24 cellular contexts compared by ENCODE assay signal in the genomic region with DNA sequence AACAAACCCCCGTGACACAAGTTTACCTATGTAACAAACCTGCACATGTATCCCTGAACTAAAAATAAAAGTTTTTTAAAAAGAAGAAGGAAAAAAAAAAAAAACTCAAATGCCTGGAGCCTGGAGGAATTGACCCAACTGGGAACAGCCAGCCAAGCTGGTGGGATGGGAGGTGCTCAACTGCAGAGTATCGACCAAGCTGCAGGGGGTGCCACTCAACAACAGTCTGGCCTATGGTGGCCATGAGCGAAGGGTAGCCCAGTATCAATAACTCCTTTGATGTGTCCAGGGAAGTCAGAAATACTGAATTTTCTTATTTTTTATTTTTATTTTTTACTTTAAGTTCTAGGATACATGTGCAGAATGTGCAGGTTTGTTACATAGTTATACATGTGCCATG.
DNase-seq lines count a peak whose midpoint lies in the region; TF ChIP-seq lines count a peak whose summit lies in the region.
"Had no signal": no experiment of that assay in that cellular context is flagged by ENCODE, and none has a peak within 500 bp of the region (broad histone marks: within the 10 kb centered on the region; RNA-seq: fewer than 3 reads in every experiment).

No MANE protein-coding gene starts in this region.

- H3K9me3 Mint-ChIP-seq in endodermal cell: peaks cover 5% of the 10 kb centered on the region
- peaks cover 2% of the 10 kb centered on the region for H3K9me3 Mint-ChIP-seq in activated naive CD4-positive, alpha-beta T cell treated with anti-CD3 and anti-CD28 coated beads for 36 hours

- H4K8ac ChIP-seq in mesendoderm (ENCODE audit: low read depth, low read length): no peak overlapping the region

- intact Hi-C loops in OCI-LY7 (cut with micrococcal nuclease; ENCODE audit: unreplicated experiment): no loop called here
- intact Hi-C loops in activated naive CD4-positive, alpha-beta T cell treated with anti-CD3 and anti-CD28 coated beads for 36 hours (cut with micrococcal nuclease): no loop called here

- H3K27ac ChIP-seq in OCI-LY7 (ENCODE audit: low read depth, low read length, poor library complexity, severe bottlenecking): no peak overlapping the region
- no peak overlapping the region for H3K27ac ChIP-seq in endodermal cell (ENCODE audit: low read depth, low read length)
- H3K27ac ChIP-seq in mesendoderm (ENCODE audit: low read depth, low read length): no peak overlapping the region
- H3K27ac ChIP-seq: BLaER1, SK-N-MC had no signal

- H3K9ac ChIP-seq in endodermal cell (ENCODE audit: extremely low read depth, low read length, poor library complexity, severe bottlenecking): no peak overlapping the region
- H3K9ac ChIP-seq in mesendoderm (ENCODE audit: low read length): no peak overlapping the region
- H3K9ac ChIP-seq: BLaER1 had no signal

- no TSS peak for BruUV-seq in OCI-LY7 (replicated peaks; lab: Mats Ljungman, UMichigan)

- H2BK120ac ChIP-seq in mesendoderm (ENCODE audit: low read depth, low read length): no peak overlapping the region

- no peaks in the 10 kb centered on the region for H3K9me3 ChIP-seq in OCI-LY7 (ENCODE audit: low read length)
- H3K9me3 ChIP-seq in endodermal cell (ENCODE audit: control insufficient read depth, low read length): peaks cover 6% of the 10 kb centered on the region
- H3K9me3 ChIP-seq: BLaER1 had no signal

- no peak overlapping the region for H3K56ac ChIP-seq in mesendoderm (ENCODE audit: low read length)

- H3K4me1 Mint-ChIP-seq in endodermal cell: no peaks in the 10 kb centered on the region
- H3K4me1 Mint-ChIP-seq in activated naive CD4-positive, alpha-beta T cell treated with anti-CD3 and anti-CD28 coated beads for 36 hours (ENCODE audit: low read depth): no peaks in the 10 kb centered on the region

- no peaks in the 10 kb centered on the region for H3K79me1 ChIP-seq in mesendoderm (ENCODE audit: low read length)

- no peak overlapping the region for H3K27ac Mint-ChIP-seq in endodermal cell
- no peak overlapping the region for H3K27ac Mint-ChIP-seq in activated naive CD4-positive, alpha-beta T cell treated with anti-CD3 and anti-CD28 coated beads for 36 hours
- H3K27ac Mint-ChIP-seq: CD4-positive, alpha-beta T cell had no signal

- 84 to 100% methylated on average over 1 to 3 of the region's 3 CpGs for WGBS in endodermal cell (ENCODE audit: insufficient coverage in 1 of 2, insufficient read length in 1 of 2), 2 experiments
- WGBS in mesendoderm (ENCODE audit: extremely low coverage, insufficient coverage, low lambda C conversion rate): no CpG with 5 or more reads among the region's 3 CpGs

- peaks cover 1% of the 10 kb centered on the region for H3K27me3 Mint-ChIP-seq in endodermal cell (ENCODE audit: insufficient read depth)
- no peaks in the 10 kb centered on the region for H3K27me3 Mint-ChIP-seq in activated naive CD4-positive, alpha-beta T cell treated with anti-CD3 and anti-CD28 coated beads for 36 hours (ENCODE audit: low read depth)
- H3K27me3 Mint-ChIP-seq: CD4-positive, alpha-beta T cell had no signal

- no peaks in the 10 kb centered on the region for H3K79me2 ChIP-seq in OCI-LY7 (ENCODE audit: insufficient read depth, low read depth, low read length)
- no peaks in the 10 kb centered on the region for H3K79me2 ChIP-seq in mesendoderm (ENCODE audit: control insufficient read depth, insufficient read depth, low read length)

- DNase-seq in DMS 273 (lab: John Stamatoyannopoulos, UW; ENCODE audit: unreplicated experiment): peak; percentile 6
- no peak for DNase-seq in DMS 273 treated with DMSO at 0.1 percent for 48 hours (lab: John Stamatoyannopoulos, UW)
- no peak for DNase-seq in OCI-LY7 (ENCODE audit: low spot score)
- DNase-seq in endodermal cell: peak; percentile 70
- peak; percentile 27 for DNase-seq in mesendoderm
- DNase-seq in effector CD4-positive, alpha-beta T cell: no peak
- DNase-seq in Kasumi-1 (lab: John Stamatoyannopoulos, UW): no peak
- DNase-seq in activated naive CD4-positive, alpha-beta T cell treated with anti-CD3 and anti-CD28 coated beads for 36 hours: no peak
- DNase-seq: 8988T; CD4-positive, alpha-beta T cell; DMS79; EL; GDM1; MV-4-11; NCI-H1105 treated with DMSO at 0.1 percent for 48 hours; NCI-H146; NCI-H2029; NCI-H446 treated with DMSO at 0.1 percent for 48 hours; NCI-H526; SHP77 treated with DMSO at 0.1 percent for 48 hours had no signal

- H3K36me3 Mint-ChIP-seq in endodermal cell (ENCODE audit: low read depth): no peaks in the 10 kb centered on the region
- H3K36me3 Mint-ChIP-seq in activated naive CD4-positive, alpha-beta T cell treated with anti-CD3 and anti-CD28 coated beads for 36 hours (ENCODE audit: low read depth): no peaks in the 10 kb centered on the region

- no peak overlapping the region for H3K23ac ChIP-seq in mesendoderm (ENCODE audit: low read length)

- H3K4me2 ChIP-seq in OCI-LY7 (ENCODE audit: low read length) (no peak overlapping the region), mesendoderm (ENCODE audit: low read length) (no peak overlapping the region)
- H3K4me2 ChIP-seq: BLaER1 had no signal

- TF ChIP-seq CTCF in OCI-LY7 (conservative IDR thresholded peaks at IDR 0.05; ENCODE audit: low read length) (peak; percentile 37; the same call in 1 of the 2 replicates), endodermal cell (conservative IDR thresholded peaks at IDR 0.05) (peak; percentile 63)

- no peaks in the 10 kb centered on the region for H4K20me1 ChIP-seq in OCI-LY7 (ENCODE audit: insufficient read depth, low read length)
- H4K20me1 ChIP-seq: BLaER1 had no signal

- no peak overlapping the region for H2AK5ac ChIP-seq in mesendoderm (ENCODE audit: low read length)

- H3K4me1 ChIP-seq in OCI-LY7 (ENCODE audit: insufficient read depth, low read length, poor library complexity, severe bottlenecking) (peaks cover 9% of the 10 kb centered on the region), endodermal cell (ENCODE audit: control insufficient read depth, insufficient read depth, low read length) (no peaks in the 10 kb centered on the region), mesendoderm (ENCODE audit: control insufficient read depth, low read depth, low read length) (no peaks in the 10 kb centered on the region)
- H3K4me1 ChIP-seq: BLaER1 had no signal

- no peaks in the 10 kb centered on the region for H3K9me2 ChIP-seq in OCI-LY7 (ENCODE audit: insufficient read depth, low read length)

- no peaks in the 10 kb centered on the region for H3K36me3 ChIP-seq in OCI-LY7 (ENCODE audit: insufficient read depth, low read length)
- H3K36me3 ChIP-seq in endodermal cell (ENCODE audit: control insufficient read depth, insufficient read depth, low read length): no peaks in the 10 kb centered on the region
- H3K36me3 ChIP-seq in mesendoderm (ENCODE audit: control insufficient read depth, insufficient read depth, low read length): no peaks in the 10 kb centered on the region
- H3K36me3 ChIP-seq: BLaER1 had no signal

- CTCF ChIA-PET in OCI-LY7 (lab: Charles Lee; ENCODE audit: unreplicated experiment): no interaction called here
- CTCF ChIA-PET in activated naive CD4-positive, alpha-beta T cell treated with anti-CD3 and anti-CD28 coated beads for 36 hours (lab: Charles Lee): no interaction called here

- H4K5ac ChIP-seq in mesendoderm (ENCODE audit: low read length): no peak overlapping the region

- no peak overlapping the region for H3K4ac ChIP-seq in mesendoderm (ENCODE audit: low read depth, low read length)

- no peak overlapping the region for H2AFZ ChIP-seq in OCI-LY7 (ENCODE audit: low read length)

- no peak overlapping the region for H3K18ac ChIP-seq in mesendoderm (ENCODE audit: low read length)

- H3K27me3 ChIP-seq in endodermal cell (ENCODE audit: control insufficient read depth, insufficient read depth, low read length, poor library complexity, severe bottlenecking) (no peaks in the 10 kb centered on the region), mesendoderm (ENCODE audit: insufficient read depth, low read length, poor library complexity) (no peaks in the 10 kb centered on the region)
- H3K27me3 ChIP-seq: BLaER1 had no signal

- no peak overlapping the region for H2BK5ac ChIP-seq in mesendoderm (ENCODE audit: low read length)

- no peak overlapping the region for H2BK15ac ChIP-seq in mesendoderm (replicated peaks; ENCODE audit: low read depth)

- H3K4me3 ChIP-seq in OCI-LY7 (ENCODE audit: low read depth, low read length, poor library complexity, severe bottlenecking): no peak overlapping the region
- H3K4me3 ChIP-seq in endodermal cell (ENCODE audit: low read length): no peak overlapping the region
- H3K4me3 ChIP-seq in mesendoderm (ENCODE audit: low read length): no peak overlapping the region
- H3K4me3 ChIP-seq: BLaER1, GM12878, K562, SK-N-MC had no signal

- POLR2A ChIA-PET in OCI-LY7 (lab: Charles Lee): interaction anchor here (0.6 to 0.7 kb wide), 3 partner anchors 96 to 991 kb away, joined by 3 to 4 read pairs (median 3); no protein-coding TSS in a partner anchor

- no peak overlapping the region for H3K4me3 Mint-ChIP-seq in endodermal cell
- H3K4me3 Mint-ChIP-seq in activated naive CD4-positive, alpha-beta T cell treated with anti-CD3 and anti-CD28 coated beads for 36 hours: no peak overlapping the region
- H3K4me3 Mint-ChIP-seq: CD4-positive, alpha-beta T cell had no signal

Comparison
In these comparisons a context has a peak if more than half of its experiments do, and no peak if none do; other contexts are left out.
1. DNase-seq: peak in DMS 273 (single experiment), endodermal cell (single experiment) and mesendoderm (single experiment); none in DMS 273 treated with DMSO at 0.1 percent for 48 hours (single experiment), OCI-LY7 (single experiment), effector CD4-positive, alpha-beta T cell (single experiment), Kasumi-1 (0 of 2) and activated naive CD4-positive, alpha-beta T cell treated with anti-CD3 and anti-CD28 coated beads for 36 hours (single experiment).